8 cellular contexts compared by ENCODE assay signal in the genomic region with DNA sequence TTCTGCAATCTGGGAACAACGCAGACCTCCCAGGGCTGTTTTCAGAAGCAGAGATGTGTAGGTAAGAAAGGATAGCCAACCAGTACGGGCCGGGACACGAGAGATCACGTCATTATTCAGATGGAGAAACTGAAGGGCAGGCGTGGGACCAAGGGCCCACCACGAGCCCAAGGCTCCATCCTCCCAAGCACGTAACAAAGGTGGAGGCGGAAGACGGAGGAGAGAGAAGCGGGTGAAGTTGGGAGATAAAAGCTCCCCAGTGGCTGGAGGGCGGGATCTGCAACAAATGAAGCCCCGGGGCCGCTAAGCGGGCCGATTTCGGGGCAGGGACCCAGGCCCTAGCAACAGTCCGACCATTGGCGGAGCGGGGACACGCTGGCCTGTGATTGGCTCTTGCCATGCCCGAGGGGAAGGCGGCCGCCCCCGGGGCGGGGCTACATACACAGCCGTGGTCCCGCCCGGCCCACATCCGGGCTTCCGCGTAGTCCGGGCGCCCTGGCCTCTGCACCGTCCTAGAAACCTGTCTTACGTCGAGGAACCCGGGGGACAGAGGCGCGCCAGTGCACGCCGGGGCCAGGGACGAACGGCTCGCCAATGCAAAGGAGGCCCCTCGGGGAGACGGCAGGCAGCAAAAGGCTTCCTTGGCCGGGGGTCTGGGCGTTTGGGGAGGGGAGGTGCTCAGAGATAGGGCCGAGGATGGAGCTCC. TPM values are rescaled to one million over a fixed set of nuclear protein-coding genes. Genes with fewer than 3 reads are reported as not detected.
A peak's percentile ranks its signal among the peaks of the same experiment; 100 is the strongest.
DNase-seq lines count a peak whose midpoint lies in the region; ATAC-seq and TF ChIP-seq lines count a peak whose summit lies in the region.

No MANE protein-coding gene starts in this region.

- no peaks in the 10 kb centered on the region for H3K9me3 Mint-ChIP-seq in CD4-positive, CD25-positive, alpha-beta regulatory T cell
- H3K9me3 Mint-ChIP-seq in activated CD4-positive, alpha-beta memory T cell treated with anti-CD3 and anti-CD28 coated beads for 36 hours, result no peaks in the 10 kb centered on the region

- intact Hi-C loops in activated CD4-positive, alpha-beta memory T cell treated with anti-CD3 and anti-CD28 coated beads for 36 hours (cut with micrococcal nuclease), result loop anchor here (1.0 to 5.0 kb wide), 10 partner anchors 15 to 439 kb away; partner anchors contain the start of genes MDH2, POR and RHBDD2
- intact Hi-C loops in lower lobe of right lung (cut with DNase I), result no loop called here

- H3K27ac Mint-ChIP-seq in CD4-positive, CD25-positive, alpha-beta regulatory T cell, result peak overlapping the region; percentile 92 to 99 (median 98)
- H3K27ac Mint-ChIP-seq in activated CD4-positive, alpha-beta memory T cell treated with anti-CD3 and anti-CD28 coated beads for 36 hours, result peak overlapping the region; percentile 90

- no peaks in the 10 kb centered on the region for H3K36me3 ChIP-seq in CD4-positive, CD25-positive, alpha-beta regulatory T cell (ENCODE audit: control insufficient read depth, insufficient read depth, low read length)
- peaks cover 0 to 7% of the 10 kb centered on the region in 2 donors for H3K36me3 ChIP-seq in duodenal mucosa (ENCODE audit: control insufficient read depth in 1 of 2, insufficient read depth in 2 of 2, low read length in 2 of 2)
- H3K36me3 ChIP-seq in lower lobe of right lung, result peaks cover 4% of the 10 kb centered on the region

- peak; percentile 95 to 96 for ATAC-seq in CD4-positive, CD25-positive, alpha-beta regulatory T cell (ENCODE audit: low read depth in 2 of 2)
- ATAC-seq in GM19438 (IDR thresholded peaks at IDR 0.05; ENCODE audit: low read depth, unreplicated experiment) (peak; percentile 87), HG03571 (IDR thresholded peaks at IDR 0.05; ENCODE audit: unreplicated experiment) (peak; percentile 88), lower lobe of right lung (peak; percentile 97)

- POLR2A ChIA-PET in activated CD4-positive, alpha-beta memory T cell treated with anti-CD3 and anti-CD28 coated beads for 36 hours (lab: Charles Lee), result interaction anchor here (0.6 to 4.3 kb wide), 13 partner anchors 10 to 270 kb away, joined by 3 to 44 read pairs (median 4); partner anchors contain the start of genes HSPB1, MDH2, STYXL1 and YWHAG

- H3K4me1 ChIP-seq in CD4-positive, CD25-positive, alpha-beta regulatory T cell (ENCODE audit: control insufficient read depth, insufficient read depth, low read length, poor library complexity, severe bottlenecking), result peaks cover 25% of the 10 kb centered on the region
- H3K4me1 ChIP-seq in duodenal mucosa (ENCODE audit: control insufficient read depth in 1 of 2, insufficient read depth in 2 of 2, low read length in 2 of 2) (peaks cover 6 to 17% of the 10 kb centered on the region in 2 donors), lower lobe of right lung (peaks cover 17% of the 10 kb centered on the region)

- CTCF ChIA-PET in activated CD4-positive, alpha-beta memory T cell treated with anti-CD3 and anti-CD28 coated beads for 36 hours (lab: Charles Lee), result interaction anchor here (0.6 to 11.5 kb wide), 8 partner anchors 8 to 151 kb away, joined by 3 to 152 read pairs (median 4); no protein-coding TSS in a partner anchor

- no peaks in the 10 kb centered on the region for H3K27me3 ChIP-seq in CD4-positive, CD25-positive, alpha-beta regulatory T cell (ENCODE audit: control insufficient read depth, insufficient read depth, low read length)
- no peaks in the 10 kb centered on the region for H3K27me3 ChIP-seq in duodenal mucosa (ENCODE audit: control insufficient read depth in 1 of 2, insufficient read depth in 2 of 2, low read length in 2 of 2)
- H3K27me3 ChIP-seq in lower lobe of right lung (ENCODE audit: low read depth), result no peaks in the 10 kb centered on the region

- H3K9me3 ChIP-seq in CD4-positive, CD25-positive, alpha-beta regulatory T cell (ENCODE audit: control insufficient read depth in 2 of 2, low read length in 2 of 2), result no peaks in the 10 kb centered on the region
- H3K9me3 ChIP-seq in duodenal mucosa (ENCODE audit: control insufficient read depth in 1 of 2, low read length in 2 of 2) (no peaks in the 10 kb centered on the region), lower lobe of right lung (no peaks in the 10 kb centered on the region)

- no peaks in the 10 kb centered on the region for H3K36me3 Mint-ChIP-seq in CD4-positive, CD25-positive, alpha-beta regulatory T cell
- H3K36me3 Mint-ChIP-seq in activated CD4-positive, alpha-beta memory T cell treated with anti-CD3 and anti-CD28 coated beads for 36 hours, result peaks cover 3% of the 10 kb centered on the region

- peaks cover 8 to 39% (median 19%) of the 10 kb centered on the region in 4 donors for H3K4me1 Mint-ChIP-seq in CD4-positive, CD25-positive, alpha-beta regulatory T cell
- peaks cover 25% of the 10 kb centered on the region for H3K4me1 Mint-ChIP-seq in activated CD4-positive, alpha-beta memory T cell treated with anti-CD3 and anti-CD28 coated beads for 36 hours (ENCODE audit: low read depth)

- peak overlapping the region; percentile 89 for H3K27ac ChIP-seq in CD4-positive, CD25-positive, alpha-beta regulatory T cell (ENCODE audit: insufficient read depth, low read length, poor library complexity, severe bottlenecking)
- H3K27ac ChIP-seq in duodenal mucosa (ENCODE audit: low read depth, low read length), result peak overlapping the region; percentile 91
- H3K27ac ChIP-seq in lower lobe of right lung, result peak overlapping the region; percentile 96

- peak overlapping the region; percentile 87 to 99 for H3K9ac ChIP-seq in duodenal mucosa (ENCODE audit: low read depth in 1 of 2, low read length in 2 of 2)

- H3K27me3 Mint-ChIP-seq in CD4-positive, CD25-positive, alpha-beta regulatory T cell, result peaks cover 5% of the 10 kb centered on the region
- H3K27me3 Mint-ChIP-seq in activated CD4-positive, alpha-beta memory T cell treated with anti-CD3 and anti-CD28 coated beads for 36 hours, result no peaks in the 10 kb centered on the region

- H3K4me3 ChIP-seq in CD4-positive, CD25-positive, alpha-beta regulatory T cell (ENCODE audit: low read depth, low read length), result peak overlapping the region; percentile 82
- peak overlapping the region; percentile 90 to 96 for H3K4me3 ChIP-seq in duodenal mucosa (ENCODE audit: low read depth in 1 of 2, low read length in 2 of 2)
- peak overlapping the region; percentile 88 for H3K4me3 ChIP-seq in lower lobe of right lung

- no peak for TF ChIP-seq CTCF in lower lobe of right lung (IDR thresholded peaks at IDR 0.05)

- peak; percentile 94 to 99 (median 96) for DNase-seq in CD4-positive, CD25-positive, alpha-beta regulatory T cell
- DNase-seq in NCI-H82 (lab: John Stamatoyannopoulos, UW) (peak; percentile 99), lower lobe of right lung (peak; percentile 99)
- DNase-seq in activated CD4-positive, alpha-beta memory T cell treated with anti-CD3 and anti-CD28 coated beads for 36 hours, result peak; percentile 98
- DNase-seq in stimulated activated CD4-positive, alpha-beta T cell treated with anti-CD3 and anti-CD28 coated beads, TNF-alpha, amount 100 ng/mL, for 24 hours (ENCODE audit: low read depth in 3 of 3), result peak; percentile 89 to 96 (median 89)

- H3K4me3 Mint-ChIP-seq in CD4-positive, CD25-positive, alpha-beta regulatory T cell, result peak overlapping the region; percentile 96 to 98 (median 98)
- peak overlapping the region; percentile 76 for H3K4me3 Mint-ChIP-seq in activated CD4-positive, alpha-beta memory T cell treated with anti-CD3 and anti-CD28 coated beads for 36 hours

RNA-seq across cellular contexts. Expression of gene HSPB1, which starts 15.5 kb away (rescaled TPM):
- 23.0 TPM for total RNA-seq in CD4-positive, CD25-positive, alpha-beta regulatory T cell
- 10 to 100 TPM; 48.8 to 81.2 (median 56.3) TPM for polyA plus RNA-seq in CD4-positive, CD25-positive, alpha-beta regulatory T cell
- total RNA-seq in activated CD4-positive, alpha-beta memory T cell treated with anti-CD3 and anti-CD28 coated beads for 36 hours, result 100 to 1,000 TPM; 119 to 127 TPM
- total RNA-seq in lower lobe of right lung, result 609 TPM

RNA-seq across cellular contexts. Expression of gene YWHAG, which starts 40.9 kb away (rescaled TPM):
- total RNA-seq in CD4-positive, CD25-positive, alpha-beta regulatory T cell, result 36.6 TPM
- 1 to 10 TPM; 1.7 to 2.7 (median 2.0) TPM for polyA plus RNA-seq in CD4-positive, CD25-positive, alpha-beta regulatory T cell
- total RNA-seq in activated CD4-positive, alpha-beta memory T cell treated with anti-CD3 and anti-CD28 coated beads for 36 hours, result 100 to 1,000 TPM; 127 TPM
- 97.1 TPM for total RNA-seq in lower lobe of right lung

Comparison
In these comparisons a context has a peak if more than half of its experiments do, and no peak if none do; other contexts are left out.
1. Peak in every context shown above with its lines: DNase-seq, ATAC-seq, H3K4me3 ChIP-seq and H3K27ac ChIP-seq.